1 cellular context compared by ENCODE assay signal in genomic region chr7:129786179-129786514, GRCh38.
TF ChIP-seq lines count a peak whose summit lies in the region.

No MANE protein-coding gene starts in this region.

TF ChIP-seq in H1, 55 proteins besides CTCF, POLR2A, EP300 and RAD21:
- TF ChIP-seq SIX5 (IDR thresholded peaks at IDR 0.05; ENCODE audit: low read depth, low read length) (no peak), RBBP5 (IDR thresholded peaks at IDR 0.05; ENCODE audit: borderline replicate concordance, low read depth, low read length) (no peak), HDAC6 (IDR thresholded peaks at IDR 0.05; ENCODE audit: low read depth, low read length) (no peak), NRF1 (IDR thresholded peaks at IDR 0.05; ENCODE audit: low read depth, low read length) (no peak), ZNF274 (IDR thresholded peaks at IDR 0.05; ENCODE audit: borderline replicate concordance, extremely low read depth, low read length) (no peak), CTBP2 (IDR thresholded peaks at IDR 0.05; ENCODE audit: borderline replicate concordance, insufficient read depth, insufficient read length, low read length) (no peak), SIN3A (conservative IDR thresholded peaks at IDR 0.05 in 1 of 2, IDR thresholded peaks at IDR 0.05 in 1 of 2; ENCODE audit: low read depth in 1 of 2, low read length in 2 of 2) (no peak), KDM1A (IDR thresholded peaks at IDR 0.05; ENCODE audit: borderline replicate concordance, low read length) (no peak)
TF ChIP-seq in H1: peak in this region for 0.
